9 cellular contexts compared by ENCODE assay signal in the genomic region with DNA sequence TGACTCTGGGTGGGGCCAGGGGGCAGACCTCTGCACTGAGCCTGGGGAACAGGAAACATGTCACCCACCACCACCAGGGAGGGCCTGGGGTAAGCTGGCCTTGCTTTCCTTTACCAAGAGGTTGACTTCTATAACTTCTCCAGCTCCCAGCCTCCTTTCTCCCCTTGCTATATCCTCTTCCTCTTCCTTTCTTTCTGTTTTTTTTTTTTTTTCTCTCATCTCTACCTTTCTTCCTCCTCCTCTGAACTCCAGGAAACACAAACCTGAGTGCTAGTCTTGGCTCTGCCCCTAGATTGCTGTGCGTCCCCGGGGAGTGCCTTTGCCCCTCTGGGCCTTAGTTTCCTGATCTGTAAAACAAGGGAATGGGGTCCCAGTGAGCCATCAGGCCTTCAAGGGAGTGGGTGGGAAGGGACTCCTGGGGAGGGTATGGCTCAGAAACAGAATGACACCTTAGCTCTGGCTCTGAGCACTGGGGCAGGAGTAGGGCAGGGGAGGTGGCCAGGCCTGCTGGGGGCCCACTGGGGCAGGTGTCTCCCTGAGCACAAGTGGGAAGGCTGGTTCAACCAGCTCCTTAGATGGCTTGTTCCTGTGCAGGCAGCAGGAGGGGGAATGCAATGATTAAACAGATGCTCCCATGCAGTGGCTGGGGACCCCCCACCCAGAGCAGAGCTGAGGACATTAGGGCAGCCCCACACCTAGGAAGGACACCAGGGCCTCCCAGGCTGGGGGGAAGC. TPM values are rescaled to one million over a fixed set of nuclear protein-coding genes. Genes with fewer than 3 reads are reported as not detected.
A peak's percentile ranks its signal among the peaks of the same experiment; 100 is the strongest.
DNase-seq lines count a peak whose midpoint lies in the region; ATAC-seq and TF ChIP-seq lines count a peak whose summit lies in the region.
"Had no signal": no experiment of that assay in that cellular context is flagged by ENCODE, and none has a peak within 500 bp of the region (broad histone marks: within the 10 kb centered on the region; RNA-seq: fewer than 3 reads in every experiment).

No MANE protein-coding gene starts in this region.

- CTCF ChIA-PET in CD4-positive, alpha-beta T cell (lab: Charles Lee): interaction anchor here (0.6 kb wide), 1 partner anchor 34 kb away, joined by 4 read pairs; no protein-coding TSS in a partner anchor
- CTCF ChIA-PET in RWPE1 (lab: Yijun Ruan, JAX): interaction anchor here (0.5 to 1.1 kb wide), 3 partner anchors 9 to 34 kb away, joined by 4 read pairs; no protein-coding TSS in a partner anchor

- TF ChIP-seq EP300 in ovary (IDR thresholded peaks at IDR 0.05): no peak

- POLR2A ChIA-PET in CD4-positive, alpha-beta T cell (lab: Charles Lee): interaction anchor here (0.6 to 1.5 kb wide), 2 partner anchors 12 to 197 kb away, joined by 3 to 6 read pairs; a partner anchor contains a TSS
- POLR2A ChIA-PET in RWPE1 (lab: Yijun Ruan, JAX; ENCODE audit: low non-redundant PET): interaction anchor here (0.7 to 1.9 kb wide), 3 partner anchors 9 to 21 kb away, joined by 3 to 8 read pairs (median 4); no protein-coding TSS in a partner anchor

- H3K27ac ChIP-seq in CD4-positive, alpha-beta T cell (ENCODE audit: low read depth, low read length): no peak overlapping the region
- peak overlapping the region; percentile 98 for H3K27ac ChIP-seq in RWPE1
- peak overlapping the region; percentile 6 to 38 for H3K27ac ChIP-seq in ovary

- TF ChIP-seq POLR2A in ovary (IDR thresholded peaks at IDR 0.05): no peak

- H3K9me3 ChIP-seq in CD4-positive, alpha-beta T cell (ENCODE audit: control insufficient read depth, low read length): no peaks in the 10 kb centered on the region
- no peaks in the 10 kb centered on the region for H3K9me3 ChIP-seq in ovary
- H3K9me3 ChIP-seq in mucosa of descending colon: no peaks in the 10 kb centered on the region

- peaks cover 25% of the 10 kb centered on the region for H3K4me1 Mint-ChIP-seq in CD4-positive, alpha-beta T cell (ENCODE audit: low read depth)

- no peaks in the 10 kb centered on the region for H3K9me3 Mint-ChIP-seq in CD4-positive, alpha-beta T cell

- H3K27me3 ChIP-seq in CD4-positive, alpha-beta T cell (ENCODE audit: control insufficient read depth, insufficient read depth, low read length): no peaks in the 10 kb centered on the region
- H3K27me3 ChIP-seq in ovary: no peaks in the 10 kb centered on the region

- H3K27me3 Mint-ChIP-seq in CD4-positive, alpha-beta T cell: no peaks in the 10 kb centered on the region

- no peak overlapping the region for H3K27ac Mint-ChIP-seq in CD4-positive, alpha-beta T cell

- WGBS in ovary, 3 donors: 34 to 59% (median 58%) methylated on average over 2 of the region's 2 CpGs

- peak overlapping the region; percentile 31 for H3K4me3 Mint-ChIP-seq in CD4-positive, alpha-beta T cell

- no peak for ATAC-seq in CD4-positive, alpha-beta T cell (ENCODE audit: poor library complexity)
- ATAC-seq in HG03025 (IDR thresholded peaks at IDR 0.05; ENCODE audit: low FRiP score, unreplicated experiment): no peak
- no peak for ATAC-seq in mucosa of descending colon
- no peak for ATAC-seq in GM19455 (IDR thresholded peaks at IDR 0.05; ENCODE audit: unreplicated experiment)

- no peak for DNase-seq in CD4-positive, alpha-beta T cell
- DNase-seq in RWPE1 (ENCODE audit: low spot score) (no peak), epithelial cell of proximal tubule (ENCODE audit: low read depth) (no peak), ovary (no peak), mucosa of descending colon (no peak), NCI-H774 (lab: John Stamatoyannopoulos, UW) (no peak)
- DNase-seq: stimulated activated CD4-positive, alpha-beta T cell treated with anti-CD3 and anti-CD28 coated beads, Interleukin-4, amount 100 ng/mL, for 4 hours had no signal

- H3K4me1 ChIP-seq in ovary (ENCODE audit: insufficient read depth): peaks cover 48% of the 10 kb centered on the region
- peaks cover 50% of the 10 kb centered on the region for H3K4me1 ChIP-seq in mucosa of descending colon (ENCODE audit: low read depth)

- H3K4me3 ChIP-seq in epithelial cell of proximal tubule (ENCODE audit: low read depth, low read length) (peak overlapping the region; percentile 44), ovary (peak overlapping the region; percentile 23), mucosa of descending colon (no peak overlapping the region)

- no peaks in the 10 kb centered on the region for H3K36me3 Mint-ChIP-seq in CD4-positive, alpha-beta T cell (ENCODE audit: low read depth)

- H3K36me3 ChIP-seq in ovary (no peaks in the 10 kb centered on the region), mucosa of descending colon (ENCODE audit: low read depth) (no peaks in the 10 kb centered on the region)

- no peak for TF ChIP-seq CTCF in CD4-positive, alpha-beta T cell (IDR thresholded peaks at IDR 0.05)
- TF ChIP-seq CTCF in RWPE1 (conservative IDR thresholded peaks at IDR 0.05; ENCODE audit: low read depth) (no peak), epithelial cell of proximal tubule (conservative IDR thresholded peaks at IDR 0.05; ENCODE audit: low read depth, low read length) (no peak), ovary (IDR thresholded peaks at IDR 0.05) (no peak), mucosa of descending colon (IDR thresholded peaks at IDR 0.05) (no peak)

- intact Hi-C loops in CD4-positive, alpha-beta T cell (cut with DNase I, micrococcal nuclease): no loop called here
- intact Hi-C loops in ovary (cut with DNase I): no loop called here
- intact Hi-C loops in mucosa of descending colon (cut with DNase I, micrococcal nuclease): no loop called here

RNA-seq across cellular contexts. Expression of a gene that starts 4.3 kb away (rescaled TPM):
- under 1 TPM; 0.59 to 0.82 TPM for total RNA-seq in CD4-positive, alpha-beta T cell
- total RNA-seq in epithelial cell of proximal tubule (6.7 and 13.5 TPM in 2 replicates), ovary (10 to 100 TPM; 16.0 to 37.3 (median 32.3) TPM), mucosa of descending colon (10 to 100 TPM; 23.6 to 38.2 (median 28.7) TPM)
- polyA plus RNA-seq in ovary: 10 to 100 TPM; 23.4 to 28.3 TPM

RNA-seq across cellular contexts. Expression of a gene that starts 12.0 kb away (rescaled TPM):
- 10 to 100 TPM; 48.4 to 50.4 TPM for total RNA-seq in CD4-positive, alpha-beta T cell
- total RNA-seq in epithelial cell of proximal tubule (73.9 and 136 TPM in 2 replicates), ovary (100 to 1,000 TPM in 2 of 7 donors, 10 to 100 TPM in 5; 45.1 to 106 (median 59.6) TPM), mucosa of descending colon (10 to 100 TPM; 47.6 to 54.8 (median 50.4) TPM)
- 10 to 100 TPM; 47.1 to 51.6 TPM for polyA plus RNA-seq in ovary

RNA-seq across cellular contexts. Expression of a gene that starts 26.5 kb away (rescaled TPM):
- total RNA-seq in CD4-positive, alpha-beta T cell: 10 to 100 TPM; 10.0 to 11.6 TPM
- total RNA-seq in epithelial cell of proximal tubule: 22.5 and 23.8 TPM in 2 replicates
- 10 to 100 TPM; 20.4 to 34.5 (median 27.5) TPM for total RNA-seq in ovary
- polyA plus RNA-seq in ovary: 10 to 100 TPM; 29.2 to 35.3 TPM
- total RNA-seq in mucosa of descending colon: 10 to 100 TPM; 18.7 to 23.9 (median 18.9) TPM
